16 cellular contexts compared by ENCODE assay signal in the genomic region with DNA sequence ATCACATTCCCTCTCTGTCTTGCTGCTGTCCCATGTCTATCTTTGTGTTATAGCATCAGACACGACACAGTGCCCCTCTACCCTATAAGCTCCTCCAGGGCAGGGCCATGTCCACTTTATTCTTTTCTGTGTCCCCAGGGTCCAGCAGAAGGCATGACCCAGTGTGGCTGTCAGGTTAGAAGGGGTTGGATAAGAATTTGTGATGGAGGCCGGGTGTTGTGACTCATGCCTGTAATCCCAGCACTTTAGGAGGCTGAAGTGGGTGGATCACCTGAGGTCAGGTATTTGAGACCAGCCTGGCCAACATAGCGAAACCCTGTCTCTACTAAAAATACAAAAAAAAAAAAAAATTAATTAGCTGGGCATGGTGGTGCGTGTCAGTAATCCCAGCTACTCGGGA. TPM values are rescaled to one million over a fixed set of nuclear protein-coding genes. Genes with fewer than 3 reads are reported as not detected.
DNase-seq lines count a peak whose midpoint lies in the region; ATAC-seq and FAIRE-seq lines count a peak whose summit lies in the region.
"Had no signal": no experiment of that assay in that cellular context is flagged by ENCODE, and none has a peak within 500 bp of the region (broad histone marks: within the 10 kb centered on the region; RNA-seq: fewer than 3 reads in every experiment).

No MANE protein-coding gene starts in this region.

- no peaks in the 10 kb centered on the region for H3K9me3 ChIP-seq in mesenchymal stem cell (ENCODE audit: control insufficient read depth, low read length)
- H3K9me3 ChIP-seq in small intestine (ENCODE audit: control insufficient read depth, low read depth): no peaks in the 10 kb centered on the region

- no peaks in the 10 kb centered on the region for H3K9me3 Mint-ChIP-seq in stimulated activated naive CD8-positive, alpha-beta T cell treated with anti-CD3 and anti-CD28 coated beads, Interleukin-15, Interleukin-2, amounts not matched to agents 100 ng/mL and 50 ng/mL, for 24 hours
- no peaks in the 10 kb centered on the region for H3K9me3 Mint-ChIP-seq in activated naive CD8-positive, alpha-beta T cell treated with anti-CD3 and anti-CD28 coated beads, Interleukin-2, amount 10 ng/mL, durations not matched to agents 7 days and 5 days
- no peaks in the 10 kb centered on the region for H3K9me3 Mint-ChIP-seq in activated naive CD4-positive, alpha-beta T cell treated with anti-CD3 and anti-CD28 coated beads, Interleukin-2, amount 50 U/mL, for 72 hours
- H3K9me3 Mint-ChIP-seq: central memory CD8-positive, alpha-beta T cell had no signal

- H2BK12ac ChIP-seq in mesenchymal stem cell (ENCODE audit: low read length in 2 of 2): peak overlapping the region; percentile 1 to 6

- H2BK5ac ChIP-seq in mesenchymal stem cell (ENCODE audit: low read depth, low read length, poor library complexity, severe bottlenecking): no peak overlapping the region

- H2AFZ ChIP-seq in mesenchymal stem cell (ENCODE audit: low read depth, low read length): no peak overlapping the region

- no peak overlapping the region for H2AK5ac ChIP-seq in mesenchymal stem cell (ENCODE audit: low read length, severe bottlenecking)

- H3K18ac ChIP-seq in mesenchymal stem cell (ENCODE audit: low read depth in 1 of 2, low read length in 2 of 2): no peak overlapping the region

- H3K4me3 ChIP-seq in mesenchymal stem cell (ENCODE audit: insufficient read depth in 1 of 2, low read depth in 1 of 2, low read length in 2 of 2) (no peak overlapping the region), small intestine (ENCODE audit: low read depth in 1 of 2, low read length in 2 of 2) (no peak overlapping the region)

- no peak overlapping the region for H3K27ac ChIP-seq in mesenchymal stem cell (ENCODE audit: low read length, poor library complexity, severe bottlenecking)
- H3K27ac ChIP-seq in small intestine (ENCODE audit: low read depth in 1 of 2, low read length in 1 of 2): no peak overlapping the region

- H3K14ac ChIP-seq in mesenchymal stem cell (ENCODE audit: low read length in 2 of 2): no peak overlapping the region

- H2BK15ac ChIP-seq in mesenchymal stem cell (ENCODE audit: low read depth, poor library complexity, severe bottlenecking): no peak overlapping the region

- POLR2A ChIA-PET in activated naive CD8-positive, alpha-beta T cell treated with anti-CD3 and anti-CD28 coated beads, Interleukin-2, amount 10 ng/mL, durations not matched to agents 7 days and 5 days (lab: Charles Lee): interaction anchor here (0.6 to 1.7 kb wide), 2 partner anchors 9 to 15 kb away, joined by 3 to 7 read pairs; no protein-coding TSS in a partner anchor

- H3K4me3 Mint-ChIP-seq in stimulated activated naive CD8-positive, alpha-beta T cell treated with anti-CD3 and anti-CD28 coated beads, Interleukin-15, Interleukin-2, amounts not matched to agents 100 ng/mL and 50 ng/mL, for 24 hours: peak overlapping the region; percentile 2
- H3K4me3 Mint-ChIP-seq in activated naive CD8-positive, alpha-beta T cell treated with anti-CD3 and anti-CD28 coated beads, Interleukin-2, amount 10 ng/mL, durations not matched to agents 7 days and 5 days: no peak overlapping the region
- H3K4me3 Mint-ChIP-seq: central memory CD8-positive, alpha-beta T cell had no signal

- peak overlapping the region; percentile 45 for H3K27ac Mint-ChIP-seq in stimulated activated naive CD8-positive, alpha-beta T cell treated with anti-CD3 and anti-CD28 coated beads, Interleukin-15, Interleukin-2, amounts not matched to agents 100 ng/mL and 50 ng/mL, for 24 hours
- peak overlapping the region; percentile 43 for H3K27ac Mint-ChIP-seq in activated naive CD8-positive, alpha-beta T cell treated with anti-CD3 and anti-CD28 coated beads, Interleukin-2, amount 10 ng/mL, durations not matched to agents 7 days and 5 days
- peak overlapping the region in 1 of 2 donors; percentile 90 for H3K27ac Mint-ChIP-seq in activated naive CD4-positive, alpha-beta T cell treated with anti-CD3 and anti-CD28 coated beads, Interleukin-2, amount 50 U/mL, for 72 hours

- H3K4me1 Mint-ChIP-seq in stimulated activated naive CD8-positive, alpha-beta T cell treated with anti-CD3 and anti-CD28 coated beads, Interleukin-15, Interleukin-2, amounts not matched to agents 100 ng/mL and 50 ng/mL, for 24 hours (ENCODE audit: low read depth): peaks cover 55% of the 10 kb centered on the region
- peaks cover 44% of the 10 kb centered on the region for H3K4me1 Mint-ChIP-seq in activated naive CD8-positive, alpha-beta T cell treated with anti-CD3 and anti-CD28 coated beads, Interleukin-2, amount 10 ng/mL, durations not matched to agents 7 days and 5 days

- H3K27me3 ChIP-seq in mesenchymal stem cell (ENCODE audit: control insufficient read depth in 1 of 2, insufficient read depth in 1 of 2, low read length in 2 of 2): no peaks in the 10 kb centered on the region
- H3K27me3 ChIP-seq in small intestine (ENCODE audit: control insufficient read depth in 2 of 2, insufficient read depth in 2 of 2, low read length in 2 of 2): no peaks in the 10 kb centered on the region

- H3K23ac ChIP-seq in mesenchymal stem cell (ENCODE audit: low read length in 2 of 2): no peak overlapping the region

- no peak for FAIRE-seq in small intestine (lab: Jason Lieb, UNC)
- FAIRE-seq: D721Med, endometrium, H1 had no signal

- no peak for ATAC-seq in stimulated activated naive CD8-positive, alpha-beta T cell treated with anti-CD3 and anti-CD28 coated beads, Interleukin-15, Interleukin-2, amounts not matched to agents 100 U/mL and 50 U/mL, for 24 hours
- ATAC-seq in activated naive CD8-positive, alpha-beta T cell treated with anti-CD3 and anti-CD28 coated beads, Interleukin-2, amount 10 ng/mL, durations not matched to agents 7 days and 5 days (ENCODE audit: low read depth): no peak
- ATAC-seq in activated naive CD4-positive, alpha-beta T cell treated with anti-CD3 and anti-CD28 coated beads, Interleukin-2, amount 50 U/mL, for 72 hours: no peak
- ATAC-seq: activated CD4-positive, CD25-positive, alpha-beta regulatory T cell treated with anti-CD3 and anti-CD28 coated beads, Interleukin-2, amount 50 U/mL, for 24 hours had no signal

- no peak overlapping the region for H3K4ac ChIP-seq in mesenchymal stem cell (ENCODE audit: low read depth in 1 of 2, low read length in 2 of 2)

- H3K36me3 ChIP-seq in mesenchymal stem cell (ENCODE audit: control insufficient read depth in 1 of 2, insufficient read depth in 2 of 2, low read depth in 1 of 2, low read length in 2 of 2): no peaks in the 10 kb centered on the region
- no peaks in the 10 kb centered on the region for H3K36me3 ChIP-seq in small intestine (ENCODE audit: control insufficient read depth in 2 of 2, insufficient read depth in 2 of 2, low read length in 2 of 2)

- no peaks in the 10 kb centered on the region for H3K79me1 ChIP-seq in mesenchymal stem cell (replicated peaks; ENCODE audit: low read length, poor library complexity, severe bottlenecking)

- no peak overlapping the region for H2BK120ac ChIP-seq in mesenchymal stem cell (ENCODE audit: low read depth, low read length)

- no peak overlapping the region for H4K8ac ChIP-seq in mesenchymal stem cell (ENCODE audit: low read length)

- no peak overlapping the region for H3K9ac ChIP-seq in mesenchymal stem cell (ENCODE audit: low read length)

- no peak for DNase-seq in stimulated activated naive CD8-positive, alpha-beta T cell treated with anti-CD3 and anti-CD28 coated beads, Interleukin-15, Interleukin-2, amounts not matched to agents 100 U/mL and 50 U/mL, for 24 hours
- DNase-seq in activated naive CD8-positive, alpha-beta T cell treated with anti-CD3 and anti-CD28 coated beads, Interleukin-2, amount 10 ng/mL, durations not matched to agents 7 days and 5 days: no peak
- DNase-seq in mesenchymal stem cell (no peak), C1 segment of cervical spinal cord (lab: John Stamatoyannopoulos, UW) (no peak), small intestine (no peak)
- DNase-seq in activated naive CD4-positive, alpha-beta T cell treated with anti-CD3 and anti-CD28 coated beads, Interleukin-2, amount 50 U/mL, for 72 hours (ENCODE audit: low spot score in 2 of 2): no peak
- no peak for DNase-seq in stimulated activated CD4-positive, alpha-beta T cell treated with anti-CD3 and anti-CD28 coated beads, Interleukin-4, amount 100 ng/mL, for 4 hours
- DNase-seq: foreskin fibroblast, NCI-H1436 treated with DMSO at 0.1 percent for 48 hours, posterior cingulate gyrus had no signal

- H3K4me1 ChIP-seq in mesenchymal stem cell (ENCODE audit: control insufficient read depth, insufficient read depth, low read depth, low read length) (peaks cover 19% of the 10 kb centered on the region), small intestine (ENCODE audit: control insufficient read depth in 2 of 2, insufficient read depth in 1 of 2, low read depth in 1 of 2, low read length in 1 of 2) (no peaks in the 10 kb centered on the region)

- no peak overlapping the region for H3K4me2 ChIP-seq in mesenchymal stem cell (ENCODE audit: low read length, poor library complexity, severe bottlenecking)

- H4K91ac ChIP-seq in mesenchymal stem cell (ENCODE audit: low read length): no peak overlapping the region

- WGBS in mesenchymal stem cell: 100% methylated on average over 2 of the region's 5 CpGs
- 89 to 92% (median 90%) methylated on average over 5 of the region's 5 CpGs for WGBS in small intestine, 3 donors

- no peaks in the 10 kb centered on the region for H3K36me3 Mint-ChIP-seq in stimulated activated naive CD8-positive, alpha-beta T cell treated with anti-CD3 and anti-CD28 coated beads, Interleukin-15, Interleukin-2, amounts not matched to agents 100 ng/mL and 50 ng/mL, for 24 hours (ENCODE audit: low read depth)
- peaks cover 2% of the 10 kb centered on the region for H3K36me3 Mint-ChIP-seq in activated naive CD8-positive, alpha-beta T cell treated with anti-CD3 and anti-CD28 coated beads, Interleukin-2, amount 10 ng/mL, durations not matched to agents 7 days and 5 days
- peaks cover 0 to 5% of the 10 kb centered on the region in 2 donors for H3K36me3 Mint-ChIP-seq in activated naive CD4-positive, alpha-beta T cell treated with anti-CD3 and anti-CD28 coated beads, Interleukin-2, amount 50 U/mL, for 72 hours

- H3K27me3 Mint-ChIP-seq in stimulated activated naive CD8-positive, alpha-beta T cell treated with anti-CD3 and anti-CD28 coated beads, Interleukin-15, Interleukin-2, amounts not matched to agents 100 ng/mL and 50 ng/mL, for 24 hours: no peaks in the 10 kb centered on the region
- H3K27me3 Mint-ChIP-seq in activated naive CD8-positive, alpha-beta T cell treated with anti-CD3 and anti-CD28 coated beads, Interleukin-2, amount 10 ng/mL, durations not matched to agents 7 days and 5 days: peaks cover 1% of the 10 kb centered on the region
- H3K27me3 Mint-ChIP-seq: central memory CD8-positive, alpha-beta T cell had no signal

RNA-seq across cellular contexts. Expression of a gene that starts 26.3 kb away (rescaled TPM):
- total RNA-seq in activated naive CD8-positive, alpha-beta T cell treated with anti-CD3 and anti-CD28 coated beads, Interleukin-2, amount 10 ng/mL, durations not matched to agents 7 days and 5 days: 10 to 100 TPM; 21.6 to 22.4 TPM
- polyA plus RNA-seq in mesenchymal stem cell (2013, experiment 1 of 2): 6.5 TPM
- 6.1 TPM for polyA plus RNA-seq in mesenchymal stem cell (2013, experiment 2 of 2)
- total RNA-seq in activated naive CD4-positive, alpha-beta T cell treated with anti-CD3 and anti-CD28 coated beads, Interleukin-2, amount 50 U/mL, for 72 hours: 10 to 100 TPM; 11.5 to 31.6 TPM
- polyA plus RNA-seq in small intestine: 10 to 100 TPM; 20.8 to 29.2 (median 28.9) TPM

RNA-seq across cellular contexts. Expression of a gene that starts 45.8 kb away (rescaled TPM):
- total RNA-seq in activated naive CD8-positive, alpha-beta T cell treated with anti-CD3 and anti-CD28 coated beads, Interleukin-2, amount 10 ng/mL, durations not matched to agents 7 days and 5 days: 100 to 1,000 TPM; 197 to 201 TPM
- 81.3 TPM for polyA plus RNA-seq in mesenchymal stem cell (2013, experiment 1 of 2)
- polyA plus RNA-seq in mesenchymal stem cell (2013, experiment 2 of 2): 82.4 TPM
- total RNA-seq in activated naive CD4-positive, alpha-beta T cell treated with anti-CD3 and anti-CD28 coated beads, Interleukin-2, amount 50 U/mL, for 72 hours: 100 to 1,000 TPM; 257 to 425 TPM
- polyA plus RNA-seq in small intestine: 100 to 1,000 TPM; 180 to 208 (median 202) TPM
